7 cellular contexts compared by ENCODE assay signal in the genomic region with DNA sequence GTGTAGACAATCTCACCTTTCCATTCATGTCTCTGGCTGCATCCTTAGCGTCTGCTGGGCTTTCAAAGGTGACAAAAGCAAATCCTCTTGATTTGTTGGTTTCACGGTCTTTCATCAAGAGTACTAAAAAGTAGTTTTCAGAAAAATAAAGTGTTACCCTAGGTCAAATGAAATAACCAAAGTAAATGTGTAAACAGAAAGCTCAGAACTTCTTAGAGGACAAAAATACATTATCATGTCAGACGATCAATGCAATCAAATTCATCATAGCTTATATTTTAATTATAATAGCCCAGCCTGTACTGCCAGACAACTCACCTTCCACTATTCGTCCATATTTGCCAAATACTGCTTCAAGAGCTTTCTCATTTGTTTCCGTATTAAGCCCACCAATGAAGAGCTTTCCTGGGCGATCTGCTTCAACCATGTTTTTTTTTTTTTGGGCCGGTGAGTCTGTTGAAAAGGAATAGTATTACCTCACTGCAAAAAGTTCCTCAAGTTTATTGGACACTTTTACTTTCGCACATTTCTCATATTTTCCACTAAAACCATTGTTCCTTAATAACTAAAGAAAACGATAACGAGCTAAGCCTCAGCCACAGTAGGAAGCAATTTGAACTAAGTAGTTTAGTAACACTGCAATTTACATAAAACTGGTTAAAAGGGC. TPM values are rescaled to one million over a fixed set of nuclear protein-coding genes. Genes with fewer than 3 reads are reported as not detected.
DNase-seq lines count a peak whose midpoint lies in the region; ATAC-seq and TF ChIP-seq lines count a peak whose summit lies in the region.

No MANE protein-coding gene starts in this region.

- no peak for TF ChIP-seq CTCF in HEK293 (tag by site-specific recombination; IDR thresholded peaks at IDR 0.05)
- TF ChIP-seq CTCF in WERI-Rb-1 (IDR thresholded peaks at IDR 0.05; ENCODE audit: low read depth, low read length), result no peak
- TF ChIP-seq CTCF in omental fat pad (IDR thresholded peaks at IDR 0.05), result no peak

- no peaks in the 10 kb centered on the region for H3K4me1 ChIP-seq in HEK293 (ENCODE audit: control insufficient read depth, insufficient read depth, low read length)

- CTCF ChIA-PET in HEK293 (lab: Yijun Ruan, JAX), result interaction anchor here (1.0 to 1.2 kb wide), 2 partner anchors 30 to 46 kb away, joined by 4 to 6 read pairs; no protein-coding TSS in a partner anchor

- DNase-seq in WERI-Rb-1, result no peak
- DNase-seq in glomerular visceral epithelial cell (ENCODE audit: extremely low spot score), result peak; percentile 16
- DNase-seq in skeletal muscle cell (ENCODE audit: low read depth), result no peak
- no peak for DNase-seq in omental fat pad (ENCODE audit: low spot score)
- DNase-seq in dedifferentiated amniotic fluid mesenchymal stem cell (ENCODE audit: extremely low spot score), result no peak

- H3K27ac ChIP-seq in HEK293 (ENCODE audit: extremely low read depth, low read depth, low read length), result peak overlapping the region; percentile 78
- peak overlapping the region; percentile 99 for H3K27ac ChIP-seq in WERI-Rb-1

- H3K9me3 ChIP-seq in HEK293 (ENCODE audit: control insufficient read depth, insufficient read depth, low read depth, low read length), result no peaks in the 10 kb centered on the region
- H3K9me3 ChIP-seq in WERI-Rb-1 (ENCODE audit: severe bottlenecking), result peaks cover 3% of the 10 kb centered on the region

- POLR2A ChIA-PET in HEK293 (lab: Yijun Ruan, JAX), result interaction anchor here (0.7 to 2.6 kb wide), 9 partner anchors 8 to 126 kb away, joined by 4 to 46 read pairs (median 8); no protein-coding TSS in a partner anchor

- H3K36me3 ChIP-seq in HEK293 (ENCODE audit: control insufficient read depth in 2 of 2, insufficient read depth in 1 of 2, low read length in 2 of 2), result peaks cover 34 to 55% of the 10 kb centered on the region in 2 experiments
- peaks cover 62% of the 10 kb centered on the region for H3K36me3 ChIP-seq in WERI-Rb-1

- ATAC-seq in GM21423 (IDR thresholded peaks at IDR 0.05; ENCODE audit: unreplicated experiment) (no peak), omental fat pad (ENCODE audit: low FRiP score) (no peak)

- peaks cover 16% of the 10 kb centered on the region for H3K27me3 ChIP-seq in WERI-Rb-1 (ENCODE audit: insufficient read depth, low read depth, severe bottlenecking)

- peak overlapping the region; percentile 49 for H3K4me3 ChIP-seq in HEK293 (ENCODE audit: low read depth, low read length)
- H3K4me3 ChIP-seq in WERI-Rb-1 (ENCODE audit: low read depth, low read length), result peak overlapping the region; percentile 78
- H3K4me3 ChIP-seq in skeletal muscle cell (ENCODE audit: low read depth, low read length), result peak overlapping the region; percentile 75

TF ChIP-seq in HEK293, 187 proteins besides CTCF, POLR2A, EP300 and RAD21:
- no peak for TF ChIP-seq ZSCAN16 (tag by site-specific recombination; IDR thresholded peaks at IDR 0.05)
- no peak for TF ChIP-seq ZNF518A (tag by site-specific recombination; conservative IDR thresholded peaks at IDR 0.05; ENCODE audit: low read depth)
- TF ChIP-seq ZNF664 (tag by site-specific recombination; IDR thresholded peaks at IDR 0.05), result peak; percentile 76; the same call in 1 of the 2 replicates
- 0 out of 2 replicates have a peak, but pooled peaks have one; percentile 23 for TF ChIP-seq ZFP69B (tag by site-specific recombination; IDR thresholded peaks at IDR 0.05)
- TF ChIP-seq ZNF362 (tag by site-specific recombination; IDR thresholded peaks at IDR 0.05), result peak; percentile 49; the same call in 1 of the 2 replicates
- TF ChIP-seq PRDM6 (tag by site-specific recombination; IDR thresholded peaks at IDR 0.05), result 0 out of 2 replicates have a peak, but pooled peaks have one; percentile 5
- no peak for TF ChIP-seq ZNF398 (tag by site-specific recombination; IDR thresholded peaks at IDR 0.05)
- peak; percentile 92 for TF ChIP-seq PRDM1 (tag by site-specific recombination; IDR thresholded peaks at IDR 0.05)

RNA-seq across cellular contexts. Expression of gene RBMX, which starts 1.4 kb away (rescaled TPM):
- total RNA-seq in omental fat pad, result 100 to 1,000 TPM; 168 to 207 (median 184) TPM
